2 cellular contexts compared by ENCODE assay signal in the genomic region with DNA sequence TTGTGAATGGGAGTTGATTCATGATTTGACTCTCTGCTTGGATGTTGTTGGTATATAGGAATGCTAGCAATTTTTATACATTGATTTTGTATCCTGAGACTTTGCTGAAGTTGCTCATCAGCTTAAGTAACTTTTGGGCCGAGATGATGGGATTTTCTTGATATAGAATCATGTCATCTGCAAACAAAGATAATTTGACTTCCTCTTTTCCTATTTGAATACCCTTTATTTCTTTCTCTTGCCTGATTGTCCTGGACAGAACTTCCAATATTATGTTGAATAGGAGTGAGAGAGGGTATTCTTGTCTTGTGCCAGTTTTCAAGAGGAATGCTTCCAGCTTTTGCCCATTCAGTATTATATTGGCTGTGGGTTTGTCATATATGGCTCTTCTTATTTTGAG. TPM values are rescaled to one million over a fixed set of nuclear protein-coding genes. Genes with fewer than 3 reads are reported as not detected.
"Had no signal": no experiment of that assay in that cellular context is flagged by ENCODE, and none has a peak within 500 bp of the region (broad histone marks: within the 10 kb centered on the region; RNA-seq: fewer than 3 reads in every experiment).

No MANE protein-coding gene starts in this region.

RNA-seq across cellular contexts. Expression of gene C6orf52, which starts 28.8 kb away (rescaled TPM):
- total RNA-seq: Peyer's patch, SJCRH30 had no signal
